Comparison of ENCODE assay signal across 8 cellular contexts in the genomic region with DNA sequence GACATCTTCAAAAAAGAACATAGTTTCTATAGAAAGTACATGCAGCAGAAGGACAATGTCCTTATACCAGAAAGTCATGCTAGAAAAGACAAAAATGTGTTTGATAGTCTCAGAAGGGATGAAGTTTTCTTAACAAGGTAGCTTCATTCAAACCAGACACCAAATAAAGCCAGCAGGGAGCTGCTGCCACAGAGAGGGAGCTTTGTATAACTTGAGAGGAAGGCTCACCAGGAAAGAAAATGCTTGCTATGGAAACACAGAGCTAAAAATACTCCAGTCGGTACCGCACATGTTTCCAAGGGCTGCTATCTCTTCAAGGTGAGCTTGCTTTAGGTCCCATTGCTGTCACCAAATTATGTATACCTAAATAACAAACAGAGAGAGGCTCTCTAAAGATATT.
DNase-seq lines count a peak whose midpoint lies in the region; ATAC-seq, FAIRE-seq and TF ChIP-seq lines count a peak whose summit lies in the region.

No MANE protein-coding gene starts in this region.

- FAIRE-seq in astrocyte (lab: Jason Lieb, UNC) = no peak

- H3K9me3 ChIP-seq in astrocyte (ENCODE audit: insufficient read depth, low read depth, low read length) (no peaks in the 10 kb centered on the region), skeletal muscle satellite cell (replicated peaks; ENCODE audit: low read length) (no peaks in the 10 kb centered on the region)

- H3K27me3 ChIP-seq in astrocyte (ENCODE audit: insufficient read depth, low read length) (no peaks in the 10 kb centered on the region), skeletal muscle satellite cell (ENCODE audit: control insufficient read depth, insufficient read depth, low read length) (no peaks in the 10 kb centered on the region)

- peaks cover 10% of the 10 kb centered on the region for H3K4me1 Mint-ChIP-seq in T-helper 1 cell treated with Interleukin-12 subunit alpha and Interleukin-12 subunit beta and Interleukin-4 antibody, amounts not matched to agents 30 μg/mL and 1 μg/mL, for 36 hours (ENCODE audit: low read depth)
- peaks cover 8% of the 10 kb centered on the region for H3K4me1 Mint-ChIP-seq in astrocyte (ENCODE audit: low read depth, unreplicated experiment)

- H3K4me3 Mint-ChIP-seq in T-helper 1 cell treated with Interleukin-12 subunit alpha and Interleukin-12 subunit beta and Interleukin-4 antibody, amounts not matched to agents 30 μg/mL and 1 μg/mL, for 36 hours = peak overlapping the region; percentile 8
- H3K4me3 Mint-ChIP-seq in astrocyte (ENCODE audit: unreplicated experiment) = no peak overlapping the region

- H3K4me2 ChIP-seq in astrocyte (ENCODE audit: low read length) (peak overlapping the region; percentile 66), skeletal muscle satellite cell (ENCODE audit: low read length) (peak overlapping the region; percentile 63)

- H3K27ac Mint-ChIP-seq in T-helper 1 cell treated with Interleukin-12 subunit alpha and Interleukin-12 subunit beta and Interleukin-4 antibody, amounts not matched to agents 30 μg/mL and 1 μg/mL, for 36 hours = peak overlapping the region; percentile 37
- H3K27ac Mint-ChIP-seq in astrocyte (ENCODE audit: unreplicated experiment) = no peak overlapping the region

- peak overlapping the region; percentile 61 for H2AFZ ChIP-seq in astrocyte (ENCODE audit: low read depth, low read length)

- H3K27me3 Mint-ChIP-seq in T-helper 1 cell treated with Interleukin-12 subunit alpha and Interleukin-12 subunit beta and Interleukin-4 antibody, amounts not matched to agents 30 μg/mL and 1 μg/mL, for 36 hours (ENCODE audit: low read depth) = no peaks in the 10 kb centered on the region
- no peaks in the 10 kb centered on the region for H3K27me3 Mint-ChIP-seq in astrocyte (ENCODE audit: low read depth, unreplicated experiment)

- TF ChIP-seq CTCF in astrocyte (IDR thresholded peaks at IDR 0.05; ENCODE audit: insufficient read depth, low read depth, low read length) = no peak

- H3K9me3 Mint-ChIP-seq in T-helper 1 cell treated with Interleukin-12 subunit alpha and Interleukin-12 subunit beta and Interleukin-4 antibody, amounts not matched to agents 30 μg/mL and 1 μg/mL, for 36 hours = peaks cover 3% of the 10 kb centered on the region
- peaks cover under 1% of the 10 kb centered on the region for H3K9me3 Mint-ChIP-seq in astrocyte (ENCODE audit: unreplicated experiment)

- peaks cover 3% of the 10 kb centered on the region for H3K4me1 ChIP-seq in astrocyte (ENCODE audit: insufficient read depth, low read length)
- H3K4me1 ChIP-seq in skeletal muscle satellite cell (ENCODE audit: control insufficient read depth, insufficient read depth, low read length) = no peaks in the 10 kb centered on the region

- H3K27ac ChIP-seq in astrocyte (ENCODE audit: low read depth, low read length) = no peak overlapping the region

- H3K36me3 Mint-ChIP-seq in T-helper 1 cell treated with Interleukin-12 subunit alpha and Interleukin-12 subunit beta and Interleukin-4 antibody, amounts not matched to agents 30 μg/mL and 1 μg/mL, for 36 hours (ENCODE audit: low read depth) = no peaks in the 10 kb centered on the region
- H3K36me3 Mint-ChIP-seq in astrocyte (ENCODE audit: low read depth, unreplicated experiment) = no peaks in the 10 kb centered on the region

- no peak overlapping the region for H3K4me3 ChIP-seq in astrocyte (ENCODE audit: insufficient read depth, low read depth, low read length)
- H3K4me3 ChIP-seq in skeletal muscle satellite cell (ENCODE audit: low read length) = peak overlapping the region; percentile 45

- no peak for DNase-seq in T-helper 1 cell
- DNase-seq in astrocyte (ENCODE audit: low read depth) = no peak
- DNase-seq in NCI-H1105 (lab: John Stamatoyannopoulos, UW) = no peak
- DNase-seq in NCI-H1048 (lab: John Stamatoyannopoulos, UW) = no peak
- no peak for DNase-seq in UCSD-AML1 (lab: John Stamatoyannopoulos, UW; ENCODE audit: unreplicated experiment)

- no peaks in the 10 kb centered on the region for H3K79me2 ChIP-seq in astrocyte (ENCODE audit: insufficient read depth, low read length)

- peak; percentile 35 for ATAC-seq in HG03175 (IDR thresholded peaks at IDR 0.05; ENCODE audit: unreplicated experiment)

- H3K36me3 ChIP-seq in astrocyte (ENCODE audit: insufficient read depth, low read length) (no peaks in the 10 kb centered on the region), skeletal muscle satellite cell (ENCODE audit: insufficient read depth, low read length) (no peaks in the 10 kb centered on the region)

- no peak overlapping the region for H3K9ac ChIP-seq in astrocyte (ENCODE audit: low read length)
- peak overlapping the region; percentile 3 for H3K9ac ChIP-seq in skeletal muscle satellite cell (ENCODE audit: low read depth, low read length)

- H4K20me1 ChIP-seq in astrocyte (ENCODE audit: insufficient read depth, low read length) = no peaks in the 10 kb centered on the region
